ENCODE assay signal across 1 cellular context in the genomic region with DNA sequence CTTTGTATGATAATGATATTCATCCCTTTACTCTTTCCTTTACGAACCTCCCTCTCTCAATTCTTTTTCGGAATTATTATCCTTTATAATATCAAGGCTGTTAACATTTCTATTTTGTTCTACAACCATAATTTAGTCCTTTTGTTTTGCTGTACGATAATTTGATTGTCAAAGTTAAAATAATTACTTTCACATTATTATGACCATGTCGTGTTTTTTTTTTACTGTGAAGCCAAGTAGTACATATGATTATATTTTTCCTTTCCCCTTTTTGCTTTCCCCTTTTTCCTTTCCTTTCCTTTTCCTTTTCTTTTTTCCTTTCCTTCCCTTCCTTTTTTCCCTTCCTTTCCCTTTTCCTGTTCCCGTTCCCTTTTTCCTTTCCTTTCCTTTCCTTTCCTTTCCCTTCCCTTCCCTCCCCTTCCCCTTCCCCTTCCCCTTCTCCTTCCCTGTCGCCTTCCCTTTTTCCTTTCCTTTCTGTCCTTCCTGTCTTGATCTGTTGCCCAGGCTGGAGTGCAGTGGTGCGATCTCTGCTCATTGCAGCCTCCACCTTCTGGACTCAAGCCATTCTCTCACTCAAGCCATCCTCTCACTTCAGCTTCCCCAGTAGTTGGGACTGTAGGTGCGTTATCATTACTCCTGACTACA.
TF ChIP-seq lines count a peak whose summit lies in the region.

No MANE protein-coding gene starts in this region.

TF ChIP-seq in K562, 482 proteins besides CTCF, POLR2A, EP300 and RAD21 (continued from another document and continues in another):
- TF ChIP-seq, protein P1, sequence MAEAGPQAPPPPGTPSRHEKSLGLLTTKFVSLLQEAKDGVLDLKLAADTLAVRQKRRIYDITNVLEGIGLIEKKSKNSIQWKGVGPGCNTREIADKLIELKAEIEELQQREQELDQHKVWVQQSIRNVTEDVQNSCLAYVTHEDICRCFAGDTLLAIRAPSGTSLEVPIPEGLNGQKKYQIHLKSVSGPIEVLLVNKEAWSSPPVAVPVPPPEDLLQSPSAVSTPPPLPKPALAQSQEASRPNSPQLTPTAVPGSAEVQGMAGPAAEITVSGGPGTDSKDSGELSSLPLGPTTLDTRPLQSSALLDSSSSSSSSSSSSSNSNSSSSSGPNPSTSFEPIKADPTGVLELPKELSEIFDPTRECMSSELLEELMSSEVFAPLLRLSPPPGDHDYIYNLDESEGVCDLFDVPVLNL (CRISPR knock-in tag; IDR thresholded peaks at IDR 0.05; ENCODE audit: low read depth) = no peak
- TF ChIP-seq SETDB1 (IDR thresholded peaks at IDR 0.05; ENCODE audit: low read length) = no peak
- TF ChIP-seq NONO (IDR thresholded peaks at IDR 0.05; ENCODE audit: low read depth in 2 of 2, low read length in 1 of 2) = no peak
- peak in 1 of 2 experiments; percentile 64; a peak in 1 of 4 replicates for TF ChIP-seq CSDE1 (IDR thresholded peaks at IDR 0.05)
- TF ChIP-seq NR2C1 (IDR thresholded peaks at IDR 0.05) = no peak
- no peak for TF ChIP-seq NR2C1 (tag; IDR thresholded peaks at IDR 0.05)
- TF ChIP-seq, protein P2, sequence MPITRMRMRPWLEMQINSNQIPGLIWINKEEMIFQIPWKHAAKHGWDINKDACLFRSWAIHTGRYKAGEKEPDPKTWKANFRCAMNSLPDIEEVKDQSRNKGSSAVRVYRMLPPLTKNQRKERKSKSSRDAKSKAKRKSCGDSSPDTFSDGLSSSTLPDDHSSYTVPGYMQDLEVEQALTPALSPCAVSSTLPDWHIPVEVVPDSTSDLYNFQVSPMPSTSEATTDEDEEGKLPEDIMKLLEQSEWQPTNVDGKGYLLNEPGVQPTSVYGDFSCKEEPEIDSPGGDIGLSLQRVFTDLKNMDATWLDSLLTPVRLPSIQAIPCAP (CRISPR knock-in tag; IDR thresholded peaks at IDR 0.05; ENCODE audit: borderline replicate concordance) = no peak
- no peak for TF ChIP-seq GTF2F1 (IDR thresholded peaks at IDR 0.05; ENCODE audit: low read depth, low read length)
- TF ChIP-seq, protein P3, sequence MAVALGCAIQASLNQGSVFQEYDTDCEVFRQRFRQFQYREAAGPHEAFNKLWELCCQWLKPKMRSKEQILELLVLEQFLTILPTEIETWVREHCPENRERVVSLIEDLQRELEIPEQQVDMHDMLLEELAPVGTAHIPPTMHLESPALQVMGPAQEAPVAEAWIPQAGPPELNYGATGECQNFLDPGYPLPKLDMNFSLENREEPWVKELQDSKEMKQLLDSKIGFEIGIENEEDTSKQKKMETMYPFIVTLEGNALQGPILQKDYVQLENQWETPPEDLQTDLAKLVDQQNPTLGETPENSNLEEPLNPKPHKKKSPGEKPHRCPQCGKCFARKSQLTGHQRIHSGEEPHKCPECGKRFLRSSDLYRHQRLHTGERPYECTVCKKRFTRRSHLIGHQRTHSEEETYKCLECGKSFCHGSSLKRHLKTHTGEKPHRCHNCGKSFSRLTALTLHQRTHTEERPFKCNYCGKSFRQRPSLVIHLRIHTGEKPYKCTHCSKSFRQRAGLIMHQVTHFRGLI (CRISPR knock-in tag; IDR thresholded peaks at IDR 0.05) = no peak
- no peak for TF ChIP-seq DACH1 (IDR thresholded peaks at IDR 0.05; ENCODE audit: partially characterized antibody)
- no peak for TF ChIP-seq ZNF431 (CRISPR knock-in tag; IDR thresholded peaks at IDR 0.05)
- no peak for TF ChIP-seq ZBTB8A (IDR thresholded peaks at IDR 0.05; ENCODE audit: partially characterized antibody)
- TF ChIP-seq, protein P4, sequence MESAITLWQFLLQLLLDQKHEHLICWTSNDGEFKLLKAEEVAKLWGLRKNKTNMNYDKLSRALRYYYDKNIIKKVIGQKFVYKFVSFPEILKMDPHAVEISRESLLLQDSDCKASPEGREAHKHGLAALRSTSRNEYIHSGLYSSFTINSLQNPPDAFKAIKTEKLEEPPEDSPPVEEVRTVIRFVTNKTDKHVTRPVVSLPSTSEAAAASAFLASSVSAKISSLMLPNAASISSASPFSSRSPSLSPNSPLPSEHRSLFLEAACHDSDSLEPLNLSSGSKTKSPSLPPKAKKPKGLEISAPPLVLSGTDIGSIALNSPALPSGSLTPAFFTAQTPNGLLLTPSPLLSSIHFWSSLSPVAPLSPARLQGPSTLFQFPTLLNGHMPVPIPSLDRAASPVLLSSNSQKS (CRISPR knock-in tag; IDR thresholded peaks at IDR 0.05) = no peak
- TF ChIP-seq U2AF1 (optimal IDR thresholded peaks at IDR 0.05; ENCODE audit: low read depth, low read length) = no peak
- no peak for TF ChIP-seq RB1 (IDR thresholded peaks at IDR 0.05; ENCODE audit: low read depth)
- no peak for TF ChIP-seq ZNF583 (CRISPR knock-in tag; IDR thresholded peaks at IDR 0.05)
- no peak for TF ChIP-seq PBX2 (CRISPR knock-in tag; IDR thresholded peaks at IDR 0.05; ENCODE audit: low read depth)
- no peak for TF ChIP-seq PBX2 (tag; conservative IDR thresholded peaks at IDR 0.05; ENCODE audit: low read depth)
- peak; percentile 90 for TF ChIP-seq HDGF (IDR thresholded peaks at IDR 0.05)
- TF ChIP-seq, protein P5, sequence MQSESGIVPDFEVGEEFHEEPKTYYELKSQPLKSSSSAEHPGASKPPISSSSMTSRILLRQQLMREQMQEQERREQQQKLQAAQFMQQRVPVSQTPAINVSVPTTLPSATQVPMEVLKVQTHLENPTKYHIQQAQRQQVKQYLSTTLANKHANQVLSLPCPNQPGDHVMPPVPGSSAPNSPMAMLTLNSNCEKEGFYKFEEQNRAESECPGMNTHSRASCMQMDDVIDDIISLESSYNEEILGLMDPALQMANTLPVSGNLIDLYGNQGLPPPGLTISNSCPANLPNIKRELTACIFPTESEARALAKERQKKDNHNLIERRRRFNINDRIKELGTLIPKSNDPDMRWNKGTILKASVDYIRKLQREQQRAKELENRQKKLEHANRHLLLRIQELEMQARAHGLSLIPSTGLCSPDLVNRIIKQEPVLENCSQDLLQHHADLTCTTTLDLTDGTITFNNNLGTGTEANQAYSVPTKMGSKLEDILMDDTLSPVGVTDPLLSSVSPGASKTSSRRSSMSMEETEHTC (IDR thresholded peaks at IDR 0.05) = no peak
- TF ChIP-seq, protein P6, sequence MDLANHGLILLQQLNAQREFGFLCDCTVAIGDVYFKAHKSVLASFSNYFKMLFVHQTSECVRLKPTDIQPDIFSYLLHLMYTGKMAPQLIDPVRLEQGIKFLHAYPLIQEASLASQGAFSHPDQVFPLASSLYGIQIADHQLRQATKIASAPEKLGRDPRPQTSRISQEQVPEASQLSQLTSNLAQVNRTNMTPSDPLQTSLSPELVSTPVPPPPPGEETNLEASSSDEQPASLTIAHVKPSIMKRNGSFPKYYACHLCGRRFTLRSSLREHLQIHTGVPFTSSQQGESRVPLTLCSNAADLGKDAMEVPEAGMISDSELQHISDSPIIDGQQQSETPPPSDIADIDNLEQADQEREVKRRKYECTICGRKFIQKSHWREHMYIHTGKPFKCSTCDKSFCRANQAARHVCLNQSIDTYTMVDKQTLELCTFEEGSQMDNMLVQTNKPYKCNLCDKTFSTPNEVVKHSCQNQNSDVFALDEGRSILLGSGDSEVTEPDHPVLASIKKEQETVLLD (IDR thresholded peaks at IDR 0.05) = peak; percentile 60; the same call in 1 of the 2 replicates
- TF ChIP-seq ZFP30 (CRISPR knock-in tag; IDR thresholded peaks at IDR 0.05; ENCODE audit: borderline replicate concordance) = no peak
- TF ChIP-seq CREB1 (IDR thresholded peaks at IDR 0.05) = no peak
- no peak for TF ChIP-seq CREB1 (CRISPR knock-in tag; IDR thresholded peaks at IDR 0.05)
- TF ChIP-seq, protein P7, sequence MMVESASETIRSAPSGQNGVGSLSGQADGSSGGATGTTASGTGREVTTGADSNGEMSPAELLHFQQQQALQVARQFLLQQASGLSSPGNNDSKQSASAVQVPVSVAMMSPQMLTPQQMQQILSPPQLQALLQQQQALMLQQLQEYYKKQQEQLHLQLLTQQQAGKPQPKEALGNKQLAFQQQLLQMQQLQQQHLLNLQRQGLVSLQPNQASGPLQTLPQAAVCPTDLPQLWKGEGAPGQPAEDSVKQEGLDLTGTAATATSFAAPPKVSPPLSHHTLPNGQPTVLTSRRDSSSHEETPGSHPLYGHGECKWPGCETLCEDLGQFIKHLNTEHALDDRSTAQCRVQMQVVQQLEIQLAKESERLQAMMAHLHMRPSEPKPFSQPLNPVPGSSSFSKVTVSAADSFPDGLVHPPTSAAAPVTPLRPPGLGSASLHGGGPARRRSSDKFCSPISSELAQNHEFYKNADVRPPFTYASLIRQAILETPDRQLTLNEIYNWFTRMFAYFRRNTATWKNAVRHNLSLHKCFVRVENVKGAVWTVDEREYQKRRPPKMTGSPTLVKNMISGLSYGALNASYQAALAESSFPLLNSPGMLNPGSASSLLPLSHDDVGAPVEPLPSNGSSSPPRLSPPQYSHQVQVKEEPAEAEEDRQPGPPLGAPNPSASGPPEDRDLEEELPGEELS (CRISPR knock-in tag; IDR thresholded peaks at IDR 0.05; ENCODE audit: borderline replicate concordance) = no peak
- TF ChIP-seq ZNF76 (CRISPR knock-in tag; IDR thresholded peaks at IDR 0.05; ENCODE audit: borderline replicate concordance) = no peak
- TF ChIP-seq GATA2 (CRISPR knock-in tag; IDR thresholded peaks at IDR 0.05) = no peak
- no peak for TF ChIP-seq ZNF561 (CRISPR knock-in tag; conservative IDR thresholded peaks at IDR 0.05)
- no peak for TF ChIP-seq TGIF2 (CRISPR knock-in tag; IDR thresholded peaks at IDR 0.05)
- no peak for TF ChIP-seq ZNF121 (CRISPR knock-in tag; conservative IDR thresholded peaks at IDR 0.05)
- no peak for TF ChIP-seq ZNF830 (CRISPR knock-in tag; IDR thresholded peaks at IDR 0.05)
- no peak for TF ChIP-seq ZNF311 (CRISPR knock-in tag; IDR thresholded peaks at IDR 0.05)
- TF ChIP-seq CHCHD3 (CRISPR knock-in tag; IDR thresholded peaks at IDR 0.05) = no peak
- no peak for TF ChIP-seq FOXJ3 (CRISPR knock-in tag; IDR thresholded peaks at IDR 0.05)
- TF ChIP-seq MCM3 (IDR thresholded peaks at IDR 0.05) = no peak
- TF ChIP-seq ZNF280A (IDR thresholded peaks at IDR 0.05; ENCODE audit: low read depth, partially characterized antibody) = peak; percentile 46
- TF ChIP-seq, protein P8, sequence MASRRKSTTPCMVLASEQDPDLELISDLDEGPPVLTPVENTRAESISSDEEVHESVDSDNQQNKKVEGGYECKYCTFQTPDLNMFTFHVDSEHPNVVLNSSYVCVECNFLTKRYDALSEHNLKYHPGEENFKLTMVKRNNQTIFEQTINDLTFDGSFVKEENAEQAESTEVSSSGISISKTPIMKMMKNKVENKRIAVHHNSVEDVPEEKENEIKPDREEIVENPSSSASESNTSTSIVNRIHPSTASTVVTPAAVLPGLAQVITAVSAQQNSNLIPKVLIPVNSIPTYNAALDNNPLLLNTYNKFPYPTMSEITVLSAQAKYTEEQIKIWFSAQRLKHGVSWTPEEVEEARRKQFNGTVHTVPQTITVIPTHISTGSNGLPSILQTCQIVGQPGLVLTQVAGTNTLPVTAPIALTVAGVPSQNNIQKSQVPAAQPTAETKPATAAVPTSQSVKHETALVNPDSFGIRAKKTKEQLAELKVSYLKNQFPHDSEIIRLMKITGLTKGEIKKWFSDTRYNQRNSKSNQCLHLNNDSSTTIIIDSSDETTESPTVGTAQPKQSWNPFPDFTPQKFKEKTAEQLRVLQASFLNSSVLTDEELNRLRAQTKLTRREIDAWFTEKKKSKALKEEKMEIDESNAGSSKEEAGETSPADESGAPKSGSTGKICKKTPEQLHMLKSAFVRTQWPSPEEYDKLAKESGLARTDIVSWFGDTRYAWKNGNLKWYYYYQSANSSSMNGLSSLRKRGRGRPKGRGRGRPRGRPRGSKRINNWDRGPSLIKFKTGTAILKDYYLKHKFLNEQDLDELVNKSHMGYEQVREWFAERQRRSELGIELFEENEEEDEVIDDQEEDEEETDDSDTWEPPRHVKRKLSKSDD (conservative IDR thresholded peaks at IDR 0.05; ENCODE audit: low read length) = no peak
- no peak for TF ChIP-seq ZNF551 (CRISPR knock-in tag; IDR thresholded peaks at IDR 0.05)
- no peak for TF ChIP-seq RNF219 (CRISPR knock-in tag; IDR thresholded peaks at IDR 0.05)
- no peak for TF ChIP-seq CBX3 (IDR thresholded peaks at IDR 0.05; ENCODE audit: borderline replicate concordance in 1 of 2, low read length in 2 of 2)
- no peak for TF ChIP-seq HNRNPK (IDR thresholded peaks at IDR 0.05; ENCODE audit: low read depth, low read length, poor library complexity, severe bottlenecking)
